In the genomic region with DNA sequence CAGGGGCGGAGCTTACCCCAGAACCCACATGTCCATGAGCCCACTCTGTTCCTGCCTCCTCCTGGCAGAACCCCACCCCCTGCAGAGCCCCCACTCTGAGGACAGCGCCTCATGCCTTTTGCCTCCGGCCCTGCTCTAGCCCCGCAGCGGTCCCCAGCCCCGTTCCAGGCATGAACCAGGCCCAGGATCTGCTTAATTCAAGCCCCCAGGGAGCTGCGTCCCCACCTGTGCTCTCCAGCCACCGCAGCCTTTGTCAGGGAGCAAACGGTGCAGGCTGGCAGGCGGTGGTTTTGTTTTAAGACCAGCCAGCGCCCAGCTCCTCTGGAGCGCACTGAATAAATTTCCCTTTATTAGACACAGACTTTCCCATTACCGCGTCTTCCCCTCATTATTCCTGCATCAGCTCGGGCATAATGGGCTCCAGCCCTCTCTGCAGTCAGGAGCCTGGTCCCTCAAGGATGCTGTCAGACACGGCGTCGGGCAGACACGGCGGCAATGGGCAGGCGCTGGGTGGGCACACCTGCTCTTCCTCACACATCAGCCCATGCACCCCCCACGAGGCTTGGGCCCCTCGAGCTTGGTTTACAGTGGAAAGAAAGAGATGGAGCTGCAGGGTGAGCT, we compare ENCODE assay signal across 23 cellular contexts.
DNase-seq lines count a peak whose midpoint lies in the region; ATAC-seq, FAIRE-seq and TF ChIP-seq lines count a peak whose summit lies in the region.
"Had no signal": no experiment of that assay in that cellular context is flagged by ENCODE, and none has a peak within 500 bp of the region (broad histone marks: within the 10 kb centered on the region; RNA-seq: fewer than 3 reads in every experiment).

No MANE protein-coding gene starts in this region.

- TF ChIP-seq POLR2A in H1 (IDR thresholded peaks at IDR 0.05; ENCODE audit: control extremely low read depth in 1 of 2, low read depth in 2 of 2, low read length in 2 of 2) (no peak), transverse colon (IDR thresholded peaks at IDR 0.05) (no peak)

- H2AFZ ChIP-seq in H1 (ENCODE audit: low read length), result no peak overlapping the region

- H3K4me1 ChIP-seq in H1 (replicated peaks in 1 of 4; ENCODE audit: control insufficient read depth in 3 of 4, insufficient read depth in 4 of 4, low read length in 3 of 4) (peaks cover 2 to 27% (median 19%) of the 10 kb centered on the region in 4 experiments), upper lobe of right lung (peaks cover 4% of the 10 kb centered on the region), transverse colon (no peaks in the 10 kb centered on the region)
- H3K4me1 ChIP-seq: suprapubic skin had no signal

- H3K4ac ChIP-seq in H1 (replicated peaks; ENCODE audit: insufficient read length, low read depth, low read length), result no peak overlapping the region

- H3K79me2 ChIP-seq in H1 (ENCODE audit: control insufficient read depth in 1 of 2, insufficient read depth in 2 of 2, low read length in 2 of 2), result no peaks in the 10 kb centered on the region

- H3K27ac ChIP-seq in H1 (ENCODE audit: low read depth, low read length), result no peak overlapping the region; the same call in 1 of the 2 replicates
- no peak overlapping the region for H3K27ac ChIP-seq in upper lobe of right lung
- H3K27ac ChIP-seq in transverse colon, result no peak overlapping the region
- H3K27ac ChIP-seq: cardiac muscle cell, suprapubic skin had no signal

- 84% methylated on average over 21 of the region's 23 CpGs; no CpG with 5 or more reads in 1 of the 2 experiments for WGBS in H1 (ENCODE audit: extremely low coverage in 1 of 2, insufficient coverage in 1 of 2, insufficient read length in 1 of 2, insufficient replicate concordance in 2 of 2, low coverage in 1 of 2, low lambda C conversion rate in 2 of 2, missing lambda C conversion rate in 1 of 2), 2 experiments
- 90% methylated on average over 23 of the region's 23 CpGs; no CpG with 5 or more reads in 1 of the 2 donors for WGBS in transverse colon (ENCODE audit: low coverage in 1 of 2), 2 donors

- no peak overlapping the region for H2BK120ac ChIP-seq in H1 (replicated peaks; ENCODE audit: low read depth, low read length)

- no peak overlapping the region for H2AK5ac ChIP-seq in H1 (ENCODE audit: low read depth, low read length)

- no peak overlapping the region for H3K9ac ChIP-seq in H1 (replicated peaks in 1 of 4; ENCODE audit: extremely low read depth in 1 of 4, low read depth in 3 of 4, low read length in 3 of 4)

- DNase-seq in left ventricle myocardium superior (peak; percentile 14), left cardiac atrium (no peak), NCI-H1694 treated with DMSO at 0.1 percent for 48 hours (lab: John Stamatoyannopoulos, UW) (peak; percentile 34), H1 (ENCODE audit: low read depth in 1 of 2, low spot score in 2 of 2) (no peak), upper lobe of right lung (peak; percentile 61), transverse colon (no peak), NK-92 (lab: John Stamatoyannopoulos, UW; ENCODE audit: unreplicated experiment) (no peak), COR-L47 (lab: John Stamatoyannopoulos, UW) (no peak)
- DNase-seq: activated naive CD4-positive, alpha-beta T cell treated with Interleukin-2 at 50 U/mL for 16 hours; activated T-cell treated with anti-CD3 and anti-CD28 coated beads, Interleukin-2, amount 50 U/mL, for 4 hours; amniotic stem cell; CD4-positive, alpha-beta T cell; dermis blood vessel endothelial cell; DMS53; head of caudate nucleus; Karpas-422; midbrain; NCI-H2081 treated with DMSO at 0.1 percent for 48 hours; SIG-M5 had no signal

- in situ Hi-C loops in transverse colon (cut with MboI; ENCODE audit: low pct_ligation_motif_present in 1 of 4, low pct_unique_long_range_greater_than_20kb in 1 of 4, low sequenced_read_pairs in 3 of 4), result no loop called here

- H3K4me2 ChIP-seq in H1 (ENCODE audit: insufficient read depth in 1 of 2, low read depth in 2 of 2, low read length in 2 of 2), result no peak overlapping the region

- no peak overlapping the region for H4K5ac ChIP-seq in H1 (ENCODE audit: insufficient read length, low read depth, low read length)

- H3K4me3 ChIP-seq in H1 (ENCODE audit: extremely low read depth in 1 of 4, insufficient read depth in 2 of 4, low read depth in 3 of 4, low read length in 4 of 4) (no peak overlapping the region), upper lobe of right lung (no peak overlapping the region), transverse colon (no peak overlapping the region)
- H3K4me3 ChIP-seq: cardiac muscle cell, suprapubic skin had no signal

- H2BK20ac ChIP-seq in H1 (ENCODE audit: low read length), result peak overlapping the region; percentile 90; the same call in 1 of the 2 replicates

- no peak overlapping the region for H4K91ac ChIP-seq in H1 (replicated peaks; ENCODE audit: insufficient read length, low read length)

- H3K79me1 ChIP-seq in H1 (ENCODE audit: low read depth, low read length), result no peaks in the 10 kb centered on the region

- TF ChIP-seq CTCF in H1 (IDR thresholded peaks at IDR 0.05; ENCODE audit: control extremely low read depth in 1 of 3, insufficient read depth in 1 of 3, low read depth in 1 of 3, low read length in 3 of 3) (no peak), upper lobe of right lung (IDR thresholded peaks at IDR 0.05) (no peak), transverse colon (IDR thresholded peaks at IDR 0.05) (no peak)

- H2BK5ac ChIP-seq in H1 (ENCODE audit: low read depth, low read length), result 0 out of 2 replicates have a peak overlapping the region, but pooled peaks have one; percentile 12

- peaks cover 10% of the 10 kb centered on the region for H3K23me2 ChIP-seq in H1 (ENCODE audit: low read depth, low read length)

- POLR2A ChIA-PET in H1 (lab: Charles Lee; ENCODE audit: partially characterized antibody), result no interaction called here

- no peak overlapping the region for H3K14ac ChIP-seq in H1 (ENCODE audit: insufficient read length)

- H3K27me3 ChIP-seq in H1 (replicated peaks in 1 of 4; ENCODE audit: control insufficient read depth in 3 of 4, extremely low read depth in 1 of 4, insufficient read depth in 3 of 4, low read length in 3 of 4) (no peaks in the 10 kb centered on the region; a peak in 1 of 7 replicates), upper lobe of right lung (peaks cover 8% of the 10 kb centered on the region), transverse colon (peaks cover 12% of the 10 kb centered on the region)
- H3K27me3 ChIP-seq: cardiac muscle cell had no signal

- no peak for TF ChIP-seq RAD21 in H1 (IDR thresholded peaks at IDR 0.05 in 1 of 2, conservative IDR thresholded peaks at IDR 0.05 in 1 of 2; ENCODE audit: low read depth in 2 of 2, low read length in 2 of 2)

- H4K8ac ChIP-seq in H1 (ENCODE audit: extremely low read depth, insufficient read depth, low read length), result no peak overlapping the region; the same call in 1 of the 2 replicates

- no peak for FAIRE-seq in H1 (lab: Jason Lieb, UNC)
- FAIRE-seq: endothelial cell of umbilical vein had no signal

- TF ChIP-seq EP300 in H1 (IDR thresholded peaks at IDR 0.05; ENCODE audit: borderline replicate concordance in 1 of 2, low read depth in 2 of 2, low read length in 2 of 2), result no peak
- no peak for TF ChIP-seq EP300 in transverse colon (IDR thresholded peaks at IDR 0.05; ENCODE audit: low read depth)

- CTCF ChIA-PET in H1 (lab: Charles Lee; ENCODE audit: partially characterized antibody), result interaction anchor here (1.0 to 1.3 kb wide), 3 partner anchors 121 to 139 kb away, joined by 3 to 4 read pairs (median 3); no protein-coding TSS in a partner anchor

- no peak overlapping the region for H3K23ac ChIP-seq in H1 (ENCODE audit: insufficient read length)

- H2BK12ac ChIP-seq in H1 (ENCODE audit: low read depth, low read length), result peak overlapping the region; percentile 27; the same call in 1 of the 2 replicates

- H3K36me3 ChIP-seq in H1 (ENCODE audit: control insufficient read depth in 2 of 4, insufficient read depth in 4 of 4, low read length in 3 of 4), result no peaks in the 10 kb centered on the region; a peak in 1 of 8 replicates
- no peaks in the 10 kb centered on the region for H3K36me3 ChIP-seq in upper lobe of right lung
- no peaks in the 10 kb centered on the region for H3K36me3 ChIP-seq in transverse colon
- H3K36me3 ChIP-seq: cardiac muscle cell, suprapubic skin had no signal

- peaks cover 0 to 3% of the 10 kb centered on the region in 2 experiments; a peak in 1 of 4 replicates for H3K9me3 ChIP-seq in H1 (ENCODE audit: insufficient read depth in 2 of 2, low read depth in 1 of 2, low read length in 1 of 2)
- H3K9me3 ChIP-seq in upper lobe of right lung, result no peaks in the 10 kb centered on the region
- no peaks in the 10 kb centered on the region for H3K9me3 ChIP-seq in transverse colon
- H3K9me3 ChIP-seq: suprapubic skin had no signal

- intact Hi-C loops in left ventricle myocardium superior (cut with micrococcal nuclease), result no loop called here
- intact Hi-C loops in left cardiac atrium (cut with DNase I), result no loop called here
- intact Hi-C loops in upper lobe of right lung (cut with DNase I), result no loop called here
- intact Hi-C loops in transverse colon (cut with DNase I; ENCODE audit: low total_unique reads), result no loop called here

- H3K18ac ChIP-seq in H1 (ENCODE audit: extremely low read depth, low read length), result no peak overlapping the region; the same call in 1 of the 2 replicates

- ATAC-seq in left ventricle myocardium superior, result no peak
- ATAC-seq in left cardiac atrium, result no peak
- no peak for ATAC-seq in upper lobe of right lung
- ATAC-seq: activated T-cell treated with anti-CD3 and anti-CD28 coated beads, Interleukin-2, amount 50 U/mL, for 4 hours; stimulated activated memory B cell treated with anti-CD40 and anti-IgM and Interleukin-4, amounts not matched to agents 10 μg/mL and 1 μg/mL and 100 μg/mL, for 72 hours had no signal

- H4K20me1 ChIP-seq in H1 (replicated peaks in 1 of 2; ENCODE audit: control insufficient read depth in 1 of 2, insufficient read depth in 2 of 2, low read length in 2 of 2), result peaks cover 0 to 11% of the 10 kb centered on the region in 2 experiments

- H3K56ac ChIP-seq in H1 (replicated peaks; ENCODE audit: insufficient read length, low read depth, low read length), result no peak overlapping the region

- H2BK15ac ChIP-seq in H1 (ENCODE audit: low read length), result 0 out of 2 replicates have a peak overlapping the region, but pooled peaks have one; percentile 37

TF ChIP-seq in H1, 55 proteins besides CTCF, POLR2A, EP300 and RAD21:
- TF ChIP-seq KDM1A (IDR thresholded peaks at IDR 0.05; ENCODE audit: borderline replicate concordance, low read length) (no peak), FOSL1 (IDR thresholded peaks at IDR 0.05; ENCODE audit: insufficient read depth, low read depth, low read length) (no peak), ZNF274 (IDR thresholded peaks at IDR 0.05; ENCODE audit: borderline replicate concordance, extremely low read depth, low read length) (no peak), HDAC2 (IDR thresholded peaks at IDR 0.05; ENCODE audit: borderline replicate concordance in 1 of 2, low read depth in 2 of 2, low read length in 2 of 2) (no peak), CHD2 (IDR thresholded peaks at IDR 0.05; ENCODE audit: low read length) (no peak)
- TF ChIP-seq, protein P1, sequence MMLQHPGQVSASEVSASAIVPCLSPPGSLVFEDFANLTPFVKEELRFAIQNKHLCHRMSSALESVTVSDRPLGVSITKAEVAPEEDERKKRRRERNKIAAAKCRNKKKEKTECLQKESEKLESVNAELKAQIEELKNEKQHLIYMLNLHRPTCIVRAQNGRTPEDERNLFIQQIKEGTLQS (IDR thresholded peaks at IDR 0.05; ENCODE audit: insufficient read depth, low read depth, low read length), result no peak

Comparison
In these comparisons a context has a peak if more than half of its experiments do, and no peak if none do; other contexts are left out.
1. DNase-seq: peak in left ventricle myocardium superior (single experiment), NCI-H1694 treated with DMSO at 0.1 percent for 48 hours (single experiment) and upper lobe of right lung (single experiment); none in left cardiac atrium (single experiment), H1 (0 of 2), transverse colon (single experiment), NK-92 (single experiment) and COR-L47 (single experiment).